ENCODE assay signal across 8 cellular contexts in genomic region chr18:12420831-12421421, GRCh38. TPM values are rescaled to one million over a fixed set of nuclear protein-coding genes. Genes with fewer than 3 reads are reported as not detected.
DNase-seq lines count a peak whose midpoint lies in the region; ATAC-seq and TF ChIP-seq lines count a peak whose summit lies in the region.

No MANE protein-coding gene starts in this region.

- peaks cover 12 to 54% (median 39%) of the 10 kb centered on the region in 10 experiments for H3K4me1 ChIP-seq in BLaER1 treated with 17β-estradiol and CSF1 and Interleukin-3, amounts not matched to agents 10 nM and 100 nM
- H3K4me1 ChIP-seq in HEK293 (ENCODE audit: control insufficient read depth, insufficient read depth, low read length) (no peaks in the 10 kb centered on the region), right cardiac atrium (ENCODE audit: control insufficient read depth, insufficient read depth, low read length) (peaks cover 3% of the 10 kb centered on the region)

- no peaks in the 10 kb centered on the region for H3K9me2 ChIP-seq in SU-DHL-6 (replicated peaks; ENCODE audit: insufficient read depth, low read length)

- H2AFZ ChIP-seq in SU-DHL-6 (ENCODE audit: low read depth, low read length, severe bottlenecking): peak overlapping the region; percentile 35

- peak overlapping the region in 9 of 11 experiments; percentile 25 to 64 (median 60); a peak in 16 of 22 replicates for H3K27ac ChIP-seq in BLaER1 treated with 17β-estradiol and CSF1 and Interleukin-3, amounts not matched to agents 10 nM and 100 nM
- H3K27ac ChIP-seq in HEK293 (ENCODE audit: extremely low read depth, low read depth, low read length) (peak overlapping the region; percentile 64; the same call in 1 of the 2 replicates), SU-DHL-6 (ENCODE audit: low read depth, low read length) (peak overlapping the region; percentile 89), right cardiac atrium (ENCODE audit: low read length) (no peak overlapping the region), temporal lobe (ENCODE audit: low read depth, low read length) (peak overlapping the region; percentile 52)

- POLR2A ChIA-PET in HEK293 (lab: Yijun Ruan, JAX): interaction anchor here (0.7 to 2.3 kb wide), 2 partner anchors 13 to 44 kb away, joined by 5 to 13 read pairs; partner anchors contain the start of genes AFG3L2 and PRELID3A

- intact Hi-C loops in right cardiac atrium (cut with DNase I): no loop called here

- peaks cover 0 to 5% (median 0%) of the 10 kb centered on the region in 11 experiments; a peak in 2 of 22 replicates for H4K20me1 ChIP-seq in BLaER1 treated with 17β-estradiol and CSF1 and Interleukin-3, amounts not matched to agents 10 nM and 100 nM
- H4K20me1 ChIP-seq in SU-DHL-6 (ENCODE audit: low read depth, low read length): no peaks in the 10 kb centered on the region

- CTCF ChIA-PET in HEK293 (lab: Yijun Ruan, JAX): no interaction called here

- ATAC-seq in right cardiac atrium (peak; percentile 33 to 39), GM19452 (IDR thresholded peaks at IDR 0.05; ENCODE audit: unreplicated experiment) (no peak)
- ATAC-seq in activated naive CD4-positive, alpha-beta T cell treated with anti-CD3 and anti-CD28 coated beads, Interleukin-2, amount 50 U/mL, for 72 hours: no peak

- peak overlapping the region; percentile 59 to 99 (median 90) for H3K4me2 ChIP-seq in BLaER1 treated with 17β-estradiol and CSF1 and Interleukin-3, amounts not matched to agents 10 nM and 100 nM
- H3K4me2 ChIP-seq in SU-DHL-6 (ENCODE audit: low read depth, low read length, poor library complexity, severe bottlenecking): peak overlapping the region; percentile 63

- no peaks in the 10 kb centered on the region for H3K79me2 ChIP-seq in SU-DHL-6 (ENCODE audit: insufficient read depth, low read length)

- H3K9me3 ChIP-seq in BLaER1 treated with 17β-estradiol and CSF1 and Interleukin-3, amounts not matched to agents 10 nM and 100 nM (replicated peaks in 1 of 11): no peaks in the 10 kb centered on the region
- H3K9me3 ChIP-seq in HEK293 (ENCODE audit: control insufficient read depth, insufficient read depth, low read depth, low read length) (no peaks in the 10 kb centered on the region), SU-DHL-6 (ENCODE audit: insufficient read depth, low read length) (no peaks in the 10 kb centered on the region), right cardiac atrium (ENCODE audit: control insufficient read depth, low read length) (no peaks in the 10 kb centered on the region)

- peak overlapping the region; percentile 22 to 65 (median 46); a peak in 18 of 20 replicates for H3K4me3 ChIP-seq in BLaER1 treated with 17β-estradiol and CSF1 and Interleukin-3, amounts not matched to agents 10 nM and 100 nM
- H3K4me3 ChIP-seq in HEK293 (ENCODE audit: low read depth, low read length): no peak overlapping the region
- peak overlapping the region; percentile 35 for H3K4me3 ChIP-seq in SU-DHL-6 (ENCODE audit: insufficient read depth, low read length, poor library complexity, severe bottlenecking)
- H3K4me3 ChIP-seq in right cardiac atrium (ENCODE audit: low read length): peak overlapping the region; percentile 44

- H3K9ac ChIP-seq in BLaER1 treated with 17β-estradiol and CSF1 and Interleukin-3, amounts not matched to agents 10 nM and 100 nM: peak overlapping the region; percentile 45 to 78 (median 69); a peak in 20 of 22 replicates
- H3K9ac ChIP-seq in SU-DHL-6 (ENCODE audit: low read length): peak overlapping the region; percentile 89

- peak overlapping the region in 1 of 2 donors; percentile 72 for H3K27ac Mint-ChIP-seq in activated naive CD4-positive, alpha-beta T cell treated with anti-CD3 and anti-CD28 coated beads, Interleukin-2, amount 50 U/mL, for 72 hours

- peaks cover 0 to 12% (median 0%) of the 10 kb centered on the region in 11 experiments; a peak in 1 of 22 replicates for H3K36me3 ChIP-seq in BLaER1 treated with 17β-estradiol and CSF1 and Interleukin-3, amounts not matched to agents 10 nM and 100 nM
- H3K36me3 ChIP-seq in HEK293 (ENCODE audit: control insufficient read depth in 2 of 2, insufficient read depth in 1 of 2, low read length in 2 of 2): peaks cover 0 to 3% of the 10 kb centered on the region in 2 experiments; a peak in 1 of 3 replicates
- no peaks in the 10 kb centered on the region for H3K36me3 ChIP-seq in SU-DHL-6 (ENCODE audit: low read length)

- TF ChIP-seq CTCF in HEK293 (tag by site-specific recombination; IDR thresholded peaks at IDR 0.05) (peak; percentile 22; the same call in 1 of the 2 replicates), SU-DHL-6 (IDR thresholded peaks at IDR 0.05; ENCODE audit: insufficient read depth, low read length, poor library complexity, severe bottlenecking) (no peak)

- no peaks in the 10 kb centered on the region for H3K27me3 ChIP-seq in BLaER1 treated with 17β-estradiol and CSF1 and Interleukin-3, amounts not matched to agents 10 nM and 100 nM
- H3K27me3 ChIP-seq in SU-DHL-6 (ENCODE audit: low read length) (no peaks in the 10 kb centered on the region), right cardiac atrium (ENCODE audit: control insufficient read depth, insufficient read depth) (no peaks in the 10 kb centered on the region)

- WGBS in right cardiac atrium: 36% methylated on average over 25 of the region's 25 CpGs

- peaks cover 0 to 5% of the 10 kb centered on the region in 2 donors for H3K36me3 Mint-ChIP-seq in activated naive CD4-positive, alpha-beta T cell treated with anti-CD3 and anti-CD28 coated beads, Interleukin-2, amount 50 U/mL, for 72 hours

- H3F3A ChIP-seq in SU-DHL-6 (ENCODE audit: insufficient read depth): peaks cover 43% of the 10 kb centered on the region

- no peaks in the 10 kb centered on the region for H3K9me3 Mint-ChIP-seq in activated naive CD4-positive, alpha-beta T cell treated with anti-CD3 and anti-CD28 coated beads, Interleukin-2, amount 50 U/mL, for 72 hours

- DNase-seq in right cardiac atrium: peak in 2 of 3 donors; percentile 56 to 60
- DNase-seq in cortex of kidney (lab: John Stamatoyannopoulos, UW): no peak
- DNase-seq in activated naive CD4-positive, alpha-beta T cell treated with anti-CD3 and anti-CD28 coated beads, Interleukin-2, amount 50 U/mL, for 72 hours (ENCODE audit: low spot score in 2 of 2): no peak

TF ChIP-seq in HEK293, 187 proteins besides CTCF, POLR2A, EP300 and RAD21 (continues in another document):
- no peak for TF ChIP-seq ZNF610 (tag by site-specific recombination; IDR thresholded peaks at IDR 0.05; ENCODE audit: borderline replicate concordance)
- TF ChIP-seq GLI2 (tag by site-specific recombination; IDR thresholded peaks at IDR 0.05; ENCODE audit: borderline replicate concordance, low read depth): no peak
- no peak for TF ChIP-seq ZNF248 (tag by site-specific recombination; IDR thresholded peaks at IDR 0.05)
- no peak for TF ChIP-seq ZNF391 (tag by site-specific recombination; IDR thresholded peaks at IDR 0.05; ENCODE audit: borderline replicate concordance, low read depth)
- no peak for TF ChIP-seq ZNF768 (tag by site-specific recombination; IDR thresholded peaks at IDR 0.05)
- TF ChIP-seq ZXDB (tag by site-specific recombination; IDR thresholded peaks at IDR 0.05): peak; percentile 44; the same call in 1 of the 2 replicates
- TF ChIP-seq ZNF654 (tag by site-specific recombination; IDR thresholded peaks at IDR 0.05; ENCODE audit: low read depth): no peak
- no peak for TF ChIP-seq ZNF549 (tag by site-specific recombination; IDR thresholded peaks at IDR 0.05)
- no peak for TF ChIP-seq ZNF354C (tag by site-specific recombination; IDR thresholded peaks at IDR 0.05; ENCODE audit: borderline replicate concordance, low read depth)
- TF ChIP-seq ZNF600 (tag by site-specific recombination; IDR thresholded peaks at IDR 0.05): no peak
- no peak for TF ChIP-seq ZNF670 (tag by site-specific recombination; IDR thresholded peaks at IDR 0.05; ENCODE audit: low read depth)
- no peak for TF ChIP-seq ZNF132 (tag by site-specific recombination; IDR thresholded peaks at IDR 0.05; ENCODE audit: borderline replicate concordance)
- TF ChIP-seq ZNF561 (tag by site-specific recombination; IDR thresholded peaks at IDR 0.05; ENCODE audit: borderline replicate concordance): 0 out of 2 replicates have a peak, but pooled peaks have one; percentile 36
- no peak for TF ChIP-seq ZNF324 (tag by site-specific recombination; IDR thresholded peaks at IDR 0.05)
- no peak for TF ChIP-seq HOXC10 (CRISPR knock-in tag; IDR thresholded peaks at IDR 0.05)
- TF ChIP-seq ZBTB11 (tag by site-specific recombination; conservative IDR thresholded peaks at IDR 0.05; ENCODE audit: low read depth): 0 out of 2 replicates have a peak, but pooled peaks have one; percentile 31

RNA-seq across cellular contexts. Expression of gene PRELID3A, which starts 13.2 kb away (rescaled TPM):
- total RNA-seq in right cardiac atrium (1 to 10 TPM; 1.7 to 3.9 (median 2.0) TPM), temporal lobe (4.2 TPM)
- 1.9 TPM for polyA plus RNA-seq in right cardiac atrium
- total RNA-seq in activated naive CD4-positive, alpha-beta T cell treated with anti-CD3 and anti-CD28 coated beads, Interleukin-2, amount 50 U/mL, for 72 hours: 1 to 10 TPM; 1.2 to 5.0 TPM

RNA-seq across cellular contexts. Expression of gene AFG3L2, which starts 43.9 kb away (rescaled TPM):
- total RNA-seq in right cardiac atrium: 10 to 100 TPM; 73.1 to 88.4 (median 80.2) TPM
- polyA plus RNA-seq in right cardiac atrium: 53.3 TPM
- total RNA-seq in temporal lobe: 29.0 TPM
- total RNA-seq in activated naive CD4-positive, alpha-beta T cell treated with anti-CD3 and anti-CD28 coated beads, Interleukin-2, amount 50 U/mL, for 72 hours: 10 to 100 TPM; 36.8 to 52.3 TPM

Comparison
In these comparisons a context has a peak if more than half of its experiments do, and no peak if none do; other contexts are left out.
1. ATAC-seq: peak in right cardiac atrium (2 of 2); none in activated naive CD4-positive, alpha-beta T cell treated with anti-CD3 and anti-CD28 coated beads, Interleukin-2, amount 50 U/mL, for 72 hours (0 of 2) and GM19452 (single experiment).
2. DNase-seq: peak in right cardiac atrium (2 of 3); none in cortex of kidney (single experiment) and activated naive CD4-positive, alpha-beta T cell treated with anti-CD3 and anti-CD28 coated beads, Interleukin-2, amount 50 U/mL, for 72 hours (0 of 2).